25 cellular contexts compared by ENCODE assay signal in genomic region chr5:175096469-175097185, GRCh38.
"Had no signal": no experiment of that assay in that cellular context is flagged by ENCODE, and none has a peak within 500 bp of the region (broad histone marks: within the 10 kb centered on the region; RNA-seq: fewer than 3 reads in every experiment).

No MANE protein-coding gene starts in this region.

- H3K27me3 ChIP-seq: stomach, tibial nerve had no signal

- DNase-seq: activated CD4-positive, alpha-beta memory T cell treated with anti-CD3 and anti-CD28 coated beads, Interleukin-2, amount 10 ng/mL, durations not matched to agents 7 days and 5 days; activated CD4-positive, alpha-beta T cell treated with anti-CD3 and anti-CD28 coated beads for 1 hour; activated CD4-positive, alpha-beta T cell treated with anti-CD3 and anti-CD28 coated beads, Interleukin-2, amount 10 ng/mL, durations not matched to agents 7 days and 5 days; activated CD8-positive, alpha-beta memory T cell treated with anti-CD3 and anti-CD28 coated beads, Interleukin-2, amount 50 U/mL, for 48 hours; activated gamma-delta T cell; activated naive CD4-positive, alpha-beta T cell treated with anti-CD3 and anti-CD28 coated beads, Interleukin-2, amount 10 ng/mL, durations not matched to agents 7 days and 5 days; activated naive CD8-positive, alpha-beta T cell treated with anti-CD3 and anti-CD28 coated beads, Interleukin-2, amount 10 ng/mL, durations not matched to agents 7 days and 5 days; activated T-cell treated with anti-CD3 and anti-CD28 coated beads, Interleukin-2, amount 50 U/mL, for 24 hours; cerebellar nuclear complex; cortex of kidney; endodermal cell; foreskin melanocyte; heart right ventricle; mesendoderm; natural killer cell; stimulated activated CD4-positive, alpha-beta T cell treated with anti-CD3 and anti-CD28 coated beads, Interleukin-2, amount 100 ng/mL, for 24 hours; stimulated activated naive B cell treated with anti-CD40 and anti-IgM and Interleukin-4, amounts not matched to agents 10 μg/mL and 1 μg/mL and 100 μg/mL, for 72 hours; stomach; T-helper 17 cell; T1000 had no signal

- H3K4me2 ChIP-seq: smooth muscle cell had no signal

- H3K9me3 ChIP-seq: esophagus muscularis mucosa, stomach had no signal

- ATAC-seq: natural killer cell; stimulated activated naive B cell treated with anti-CD40 and anti-IgM and Interleukin-4, amounts not matched to agents 10 μg/mL and 1 μg/mL and 100 μg/mL, for 72 hours; T-helper 17 cell; WTC11 had no signal

- H3K4me1 ChIP-seq: esophagus muscularis mucosa, heart right ventricle, stomach, tibial nerve had no signal

- H3K27ac ChIP-seq: esophagus muscularis mucosa, heart right ventricle, stomach, tibial nerve had no signal

- H3K4me3 ChIP-seq: esophagus muscularis mucosa, heart right ventricle, lung, smooth muscle cell, stomach, tibial nerve had no signal

- H3K36me3 ChIP-seq: esophagus muscularis mucosa, heart right ventricle, stomach, tibial nerve had no signal
